ENCODE assay signal across 1 cellular context in genomic region chr15:65342493-65342892, GRCh38.
TF ChIP-seq lines count a peak whose summit lies in the region.

No MANE protein-coding gene starts in this region.

TF ChIP-seq in SK-N-SH treated with all-trans-retinoic acid at 6 μM for 48 hours, 23 proteins besides CTCF, POLR2A, EP300 and RAD21 (continued from another document):
- TF ChIP-seq PPARA (CRISPR knock-in tag; IDR thresholded peaks at IDR 0.05; ENCODE audit: borderline replicate concordance) (no peak), TCF4 (CRISPR knock-in tag; IDR thresholded peaks at IDR 0.05; ENCODE audit: borderline replicate concordance) (no peak), ZNF8 (CRISPR knock-in tag; IDR thresholded peaks at IDR 0.05) (no peak), CREB5 (CRISPR knock-in tag; IDR thresholded peaks at IDR 0.05; ENCODE audit: low read depth) (no peak), CSDC2 (CRISPR knock-in tag; IDR thresholded peaks at IDR 0.05) (no peak), ZFP30 (CRISPR knock-in tag; IDR thresholded peaks at IDR 0.05) (no peak), ARNTL (CRISPR knock-in tag; IDR thresholded peaks at IDR 0.05; ENCODE audit: borderline replicate concordance, low read depth) (no peak), ZNF565 (CRISPR knock-in tag; conservative IDR thresholded peaks at IDR 0.05; ENCODE audit: low read depth) (no peak), TOX (CRISPR knock-in tag; IDR thresholded peaks at IDR 0.05; ENCODE audit: borderline replicate concordance) (no peak), GLIS3 (CRISPR knock-in tag; IDR thresholded peaks at IDR 0.05) (no peak), ZC3H10 (CRISPR knock-in tag; IDR thresholded peaks at IDR 0.05) (no peak)
- TF ChIP-seq, protein P1, sequence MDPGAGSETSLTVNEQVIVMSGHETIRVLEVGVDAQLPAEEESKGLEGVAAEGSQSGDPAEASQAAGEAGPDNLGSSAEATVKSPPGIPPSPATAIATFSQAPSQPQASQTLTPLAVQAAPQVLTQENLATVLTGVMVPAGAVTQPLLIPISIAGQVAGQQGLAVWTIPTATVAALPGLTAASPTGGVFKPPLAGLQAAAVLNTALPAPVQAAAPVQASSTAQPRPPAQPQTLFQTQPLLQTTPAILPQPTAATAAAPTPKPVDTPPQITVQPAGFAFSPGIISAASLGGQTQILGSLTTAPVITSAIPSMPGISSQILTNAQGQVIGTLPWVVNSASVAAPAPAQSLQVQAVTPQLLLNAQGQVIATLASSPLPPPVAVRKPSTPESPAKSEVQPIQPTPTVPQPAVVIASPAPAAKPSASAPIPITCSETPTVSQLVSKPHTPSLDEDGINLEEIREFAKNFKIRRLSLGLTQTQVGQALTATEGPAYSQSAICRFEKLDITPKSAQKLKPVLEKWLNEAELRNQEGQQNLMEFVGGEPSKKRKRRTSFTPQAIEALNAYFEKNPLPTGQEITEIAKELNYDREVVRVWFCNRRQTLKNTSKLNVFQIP (CRISPR knock-in tag; IDR thresholded peaks at IDR 0.05; ENCODE audit: borderline replicate concordance, low read depth) = no peak
TF ChIP-seq in SK-N-SH treated with all-trans-retinoic acid at 6 μM for 48 hours: peak in this region for 0.
